Comparison of ENCODE assay signal across 38 cellular contexts in genomic region chr7:88027724-88028123, GRCh38.
"Had no signal": no experiment of that assay in that cellular context is flagged by ENCODE, and none has a peak within 500 bp of the region (broad histone marks: within the 10 kb centered on the region; RNA-seq: fewer than 3 reads in every experiment).

No MANE protein-coding gene starts in this region.

- H3K4me3 ChIP-seq: ascending aorta, cardiac muscle cell had no signal

- H3K27me3 ChIP-seq: ascending aorta, cardiac muscle cell had no signal

- H3K36me3 ChIP-seq: ascending aorta, cardiac muscle cell, WERI-Rb-1 had no signal

- DNase-seq: activated CD4-positive, alpha-beta memory T cell treated with anti-CD3 and anti-CD28 coated beads, Interleukin-2, amount 10 ng/mL, durations not matched to agents 7 days and 5 days; activated CD4-positive, alpha-beta T cell treated with anti-CD3 and anti-CD28 coated beads for 1 hour; activated CD4-positive, alpha-beta T cell treated with anti-CD3 and anti-CD28 coated beads for 36 hours; activated CD4-positive, alpha-beta T cell treated with anti-CD3 and anti-CD28 coated beads for 48 hours; activated CD4-positive, alpha-beta T cell treated with anti-CD3 and anti-CD28 coated beads, Interleukin-2, amount 10 ng/mL, durations not matched to agents 7 days and 5 days; activated CD4-positive, alpha-beta T cell treated with anti-CD3 and anti-CD28 coated beads, Interleukin-2, amount 50 U/mL, for 48 hours; activated CD4-positive, CD25-positive, alpha-beta regulatory T cell; activated CD8-positive, alpha-beta memory T cell treated with anti-CD3 and anti-CD28 coated beads for 24 hours; activated CD8-positive, alpha-beta memory T cell treated with anti-CD3 and anti-CD28 coated beads, Interleukin-2, amount 10 ng/mL, durations not matched to agents 7 days and 5 days; activated CD8-positive, alpha-beta memory T cell treated with anti-CD3 and anti-CD28 coated beads, Interleukin-2, amount 50 U/mL, for 48 hours; activated CD8-positive, alpha-beta T cell treated with anti-CD3 and anti-CD28 coated beads, Interleukin-2, amount 10 ng/mL, durations not matched to agents 7 days and 5 days; activated effector memory CD4-positive, alpha-beta T cell treated with Interleukin-2 at 50 U/mL for 16 hours; activated gamma-delta T cell; activated naive CD4-positive, alpha-beta T cell treated with anti-CD3 and anti-CD28 coated beads, Interleukin-2, amount 10 ng/mL, durations not matched to agents 7 days and 5 days; activated naive CD4-positive, alpha-beta T cell treated with Interleukin-2 at 50 U/mL for 16 hours; activated naive CD8-positive, alpha-beta T cell treated with anti-CD3 and anti-CD28 coated beads, Interleukin-2, amount 10 ng/mL, durations not matched to agents 7 days and 5 days; activated naive CD8-positive, alpha-beta T cell treated with anti-CD3 and anti-CD28 coated beads, Interleukin-2, amount 50 U/mL, for 24 hours; activated T-cell treated with anti-CD3 and anti-CD28 coated beads, Interleukin-2, amount 50 U/mL, for 24 hours; activated T-cell treated with anti-CD3 and anti-CD28 coated beads, Interleukin-2, amount 50 U/mL, for 48 hours; amygdala; anterior cingulate cortex; caudate nucleus; cerebellar nuclear complex; T-cell; T-helper 17 cell; T-helper 9 cell; WERI-Rb-1 had no signal

- H3K27ac Mint-ChIP-seq: activated CD4-positive, alpha-beta memory T cell treated with anti-CD3 and anti-CD28 coated beads, Interleukin-2, amount 10 ng/mL, durations not matched to agents 7 days and 5 days; activated CD4-positive, alpha-beta T cell treated with anti-CD3 and anti-CD28 coated beads for 36 hours; activated CD4-positive, alpha-beta T cell treated with anti-CD3 and anti-CD28 coated beads, Interleukin-2, amount 10 ng/mL, durations not matched to agents 7 days and 5 days; activated CD8-positive, alpha-beta memory T cell treated with anti-CD3 and anti-CD28 coated beads, Interleukin-2, amount 10 ng/mL, durations not matched to agents 7 days and 5 days; activated CD8-positive, alpha-beta T cell treated with anti-CD3 and anti-CD28 coated beads, Interleukin-2, amount 10 ng/mL, durations not matched to agents 7 days and 5 days; activated naive CD4-positive, alpha-beta T cell treated with anti-CD3 and anti-CD28 coated beads, Interleukin-2, amount 10 ng/mL, durations not matched to agents 7 days and 5 days; activated naive CD4-positive, alpha-beta T cell treated with anti-CD3 and anti-CD28 coated beads, Interleukin-2, amount 50 U/mL, for 24 hours; activated naive CD8-positive, alpha-beta T cell; activated naive CD8-positive, alpha-beta T cell treated with anti-CD3 and anti-CD28 coated beads, Interleukin-2, amount 10 ng/mL, durations not matched to agents 7 days and 5 days; activated naive CD8-positive, alpha-beta T cell treated with anti-CD3 and anti-CD28 coated beads, Interleukin-2, amount 50 U/mL, for 24 hours; activated T-cell treated with anti-CD3 and anti-CD28 coated beads, Interleukin-2, amount 50 U/mL, for 24 hours; activated T-helper 2 cell treated with anti-CD3 and anti-CD28 coated beads, Interferon-gamma antibody, Interleukin-2, Interleukin-4, amounts not matched to agents 10 μg/mL and 5 μg/mL and 100 μg/mL, durations not matched to agents 14 hours and 24 hours and 36 hours; brain; T-cell; T-helper 17 cell; T-helper 2 cell treated with Interferon-gamma antibody and Interleukin-4, amounts not matched to agents 5 μg/mL and 100 μg/mL, for 36 hours; WTC11 had no signal

- H3K27ac ChIP-seq: ascending aorta, cardiac muscle cell, WERI-Rb-1 had no signal

- H3K4me3 Mint-ChIP-seq: activated CD4-positive, alpha-beta memory T cell treated with anti-CD3 and anti-CD28 coated beads, Interleukin-2, amount 10 ng/mL, durations not matched to agents 7 days and 5 days; activated CD4-positive, alpha-beta T cell treated with anti-CD3 and anti-CD28 coated beads for 36 hours; activated CD4-positive, alpha-beta T cell treated with anti-CD3 and anti-CD28 coated beads, Interleukin-2, amount 10 ng/mL, durations not matched to agents 7 days and 5 days; activated CD8-positive, alpha-beta memory T cell treated with anti-CD3 and anti-CD28 coated beads, Interleukin-2, amount 10 ng/mL, durations not matched to agents 7 days and 5 days; activated CD8-positive, alpha-beta T cell treated with anti-CD3 and anti-CD28 coated beads, Interleukin-2, amount 10 ng/mL, durations not matched to agents 7 days and 5 days; activated naive CD4-positive, alpha-beta T cell treated with anti-CD3 and anti-CD28 coated beads, Interleukin-2, amount 10 ng/mL, durations not matched to agents 7 days and 5 days; activated naive CD4-positive, alpha-beta T cell treated with anti-CD3 and anti-CD28 coated beads, Interleukin-2, amount 50 U/mL, for 24 hours; activated naive CD8-positive, alpha-beta T cell; activated naive CD8-positive, alpha-beta T cell treated with anti-CD3 and anti-CD28 coated beads, Interleukin-2, amount 10 ng/mL, durations not matched to agents 7 days and 5 days; activated naive CD8-positive, alpha-beta T cell treated with anti-CD3 and anti-CD28 coated beads, Interleukin-2, amount 50 U/mL, for 24 hours; activated T-cell treated with anti-CD3 and anti-CD28 coated beads, Interleukin-2, amount 50 U/mL, for 24 hours; brain; central memory CD8-positive, alpha-beta T cell; T-cell; T-helper 17 cell; T-helper 2 cell treated with Interferon-gamma antibody and Interleukin-4, amounts not matched to agents 5 μg/mL and 100 μg/mL, for 36 hours; WTC11 had no signal

- H3K27me3 Mint-ChIP-seq: activated CD4-positive, alpha-beta memory T cell treated with anti-CD3 and anti-CD28 coated beads, Interleukin-2, amount 10 ng/mL, durations not matched to agents 7 days and 5 days; activated CD4-positive, alpha-beta T cell treated with anti-CD3 and anti-CD28 coated beads for 36 hours; activated CD4-positive, alpha-beta T cell treated with anti-CD3 and anti-CD28 coated beads, Interleukin-2, amount 10 ng/mL, durations not matched to agents 7 days and 5 days; activated CD8-positive, alpha-beta memory T cell treated with anti-CD3 and anti-CD28 coated beads, Interleukin-2, amount 10 ng/mL, durations not matched to agents 7 days and 5 days; activated naive CD4-positive, alpha-beta T cell treated with anti-CD3 and anti-CD28 coated beads, Interleukin-2, amount 10 ng/mL, durations not matched to agents 7 days and 5 days; activated naive CD4-positive, alpha-beta T cell treated with anti-CD3 and anti-CD28 coated beads, Interleukin-2, amount 50 U/mL, for 24 hours; activated naive CD8-positive, alpha-beta T cell; activated naive CD8-positive, alpha-beta T cell treated with anti-CD3 and anti-CD28 coated beads, Interleukin-2, amount 10 ng/mL, durations not matched to agents 7 days and 5 days; activated naive CD8-positive, alpha-beta T cell treated with anti-CD3 and anti-CD28 coated beads, Interleukin-2, amount 50 U/mL, for 24 hours; activated T-cell treated with anti-CD3 and anti-CD28 coated beads, Interleukin-2, amount 50 U/mL, for 24 hours; brain; central memory CD8-positive, alpha-beta T cell; T-cell; T-helper 17 cell had no signal

- H3K36me3 Mint-ChIP-seq: activated naive CD8-positive, alpha-beta T cell treated with anti-CD3 and anti-CD28 coated beads, Interleukin-2, amount 10 ng/mL, durations not matched to agents 7 days and 5 days had no signal

- ATAC-seq: activated CD4-positive, alpha-beta T cell treated with anti-CD3 and anti-CD28 coated beads for 36 hours; activated CD4-positive, CD25-positive, alpha-beta regulatory T cell treated with anti-CD3 and anti-CD28 coated beads, Interleukin-2, amount 50 U/mL, for 24 hours; activated CD8-positive, alpha-beta memory T cell treated with anti-CD3 and anti-CD28 coated beads, Interleukin-2, amount 10 ng/mL, durations not matched to agents 7 days and 5 days; activated CD8-positive, alpha-beta T cell treated with anti-CD3 and anti-CD28 coated beads, Interleukin-2, amount 10 ng/mL, durations not matched to agents 7 days and 5 days; activated naive CD8-positive, alpha-beta T cell treated with anti-CD3 and anti-CD28 coated beads, Interleukin-2, amount 50 U/mL, for 24 hours; T-cell; T-helper 17 cell; WTC11 had no signal

- H3K4me1 ChIP-seq: ascending aorta had no signal

- FAIRE-seq: bronchial epithelial cell had no signal

- H3K4me1 Mint-ChIP-seq: activated CD4-positive, alpha-beta memory T cell treated with anti-CD3 and anti-CD28 coated beads, Interleukin-2, amount 10 ng/mL, durations not matched to agents 7 days and 5 days; activated CD4-positive, alpha-beta T cell treated with anti-CD3 and anti-CD28 coated beads for 36 hours; activated CD4-positive, alpha-beta T cell treated with anti-CD3 and anti-CD28 coated beads, Interleukin-2, amount 10 ng/mL, durations not matched to agents 7 days and 5 days; activated CD8-positive, alpha-beta memory T cell treated with anti-CD3 and anti-CD28 coated beads, Interleukin-2, amount 10 ng/mL, durations not matched to agents 7 days and 5 days; activated naive CD4-positive, alpha-beta T cell treated with anti-CD3 and anti-CD28 coated beads, Interleukin-2, amount 10 ng/mL, durations not matched to agents 7 days and 5 days; activated naive CD4-positive, alpha-beta T cell treated with anti-CD3 and anti-CD28 coated beads, Interleukin-2, amount 50 U/mL, for 24 hours; activated naive CD8-positive, alpha-beta T cell treated with anti-CD3 and anti-CD28 coated beads, Interleukin-2, amount 10 ng/mL, durations not matched to agents 7 days and 5 days; activated naive CD8-positive, alpha-beta T cell treated with anti-CD3 and anti-CD28 coated beads, Interleukin-2, amount 50 U/mL, for 24 hours; brain; central memory CD8-positive, alpha-beta T cell; T-cell; T-helper 17 cell; WTC11 had no signal
